In the genomic region with DNA sequence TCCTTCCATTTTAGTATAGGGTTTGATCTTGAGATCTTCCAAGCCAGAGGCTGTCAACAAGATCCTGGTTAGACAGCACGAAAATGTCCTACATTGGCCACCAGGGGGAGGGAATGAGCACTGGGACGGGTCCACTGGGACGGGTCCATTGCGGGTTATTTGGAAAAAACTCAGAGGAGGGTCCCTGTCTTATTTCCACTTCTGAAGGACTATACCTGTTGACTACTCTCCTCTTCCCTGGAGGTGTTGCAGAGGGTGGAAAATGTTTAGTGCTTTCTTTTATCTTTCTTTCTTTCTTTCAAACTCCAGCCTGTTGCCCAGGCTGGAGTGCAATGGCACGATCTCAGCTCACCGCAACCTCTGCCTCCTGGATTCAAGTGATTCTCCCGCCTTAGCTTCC, we compare ENCODE assay signal across 9 cellular contexts. TPM values are rescaled to one million over a fixed set of nuclear protein-coding genes. Genes with fewer than 3 reads are reported as not detected.
DNase-seq lines count a peak whose midpoint lies in the region; ATAC-seq, FAIRE-seq and TF ChIP-seq lines count a peak whose summit lies in the region.
"Had no signal": no experiment of that assay in that cellular context is flagged by ENCODE, and none has a peak within 500 bp of the region (broad histone marks: within the 10 kb centered on the region; RNA-seq: fewer than 3 reads in every experiment).

No MANE protein-coding gene starts in this region.

- ATAC-seq in naive thymus-derived CD8-positive, alpha-beta T cell: peak; percentile 26 to 27

- H3K79me2 ChIP-seq in H1 (ENCODE audit: control insufficient read depth in 1 of 2, insufficient read depth in 2 of 2, low read length in 2 of 2): no peaks in the 10 kb centered on the region

- H3K9ac ChIP-seq in H1 (replicated peaks in 1 of 4; ENCODE audit: extremely low read depth in 1 of 4, low read depth in 3 of 4, low read length in 3 of 4): no peak overlapping the region
- H3K9ac ChIP-seq: BLaER1 treated with 17β-estradiol and CSF1 and Interleukin-3, amounts not matched to agents 10 nM and 100 nM had no signal

- TF ChIP-seq CTCF in NB4 (IDR thresholded peaks at IDR 0.05; ENCODE audit: low read depth, low read length): peak; percentile 81
- TF ChIP-seq CTCF in H1 (IDR thresholded peaks at IDR 0.05; ENCODE audit: control extremely low read depth in 1 of 3, insufficient read depth in 1 of 3, low read depth in 1 of 3, low read length in 3 of 3): peak; percentile 80 to 87 (median 83)
- peak; percentile 61 to 77 (median 73) for TF ChIP-seq CTCF in tibial nerve (IDR thresholded peaks at IDR 0.05)

- DNase-seq in NCI-H1092 treated with DMSO at 0.1 percent for 48 hours (lab: John Stamatoyannopoulos, UW) (peak; percentile 21), NCI-H1092 (lab: John Stamatoyannopoulos, UW) (no peak), NB4 (ENCODE audit: low read depth) (peak; percentile 62), H1 (ENCODE audit: low read depth in 1 of 2, low spot score in 2 of 2) (peak in 1 of 2 experiments; percentile 76), tibial nerve (ENCODE audit: low spot score in 2 of 2) (peak in 1 of 2 donors; percentile 63), NCI-H446 treated with DMSO at 0.1 percent for 48 hours (lab: John Stamatoyannopoulos, UW) (no peak)
- DNase-seq in activated CD4-positive, alpha-beta T cell treated with anti-CD3 and anti-CD28 coated beads, Interleukin-2, amount 10 ng/mL, durations not matched to agents 7 days and 5 days: peak; percentile 72
- peak; percentile 37 to 83 (median 50) for DNase-seq in naive thymus-derived CD8-positive, alpha-beta T cell

- no peaks in the 10 kb centered on the region for H3K36me3 Mint-ChIP-seq in activated CD4-positive, alpha-beta T cell treated with anti-CD3 and anti-CD28 coated beads, Interleukin-2, amount 10 ng/mL, durations not matched to agents 7 days and 5 days (ENCODE audit: low read depth)
- H3K36me3 Mint-ChIP-seq in naive thymus-derived CD8-positive, alpha-beta T cell: no peaks in the 10 kb centered on the region

- no peak overlapping the region for H3K14ac ChIP-seq in H1 (ENCODE audit: insufficient read length)

- peaks cover 3% of the 10 kb centered on the region; the same call in 1 of the 2 replicates for H3K23me2 ChIP-seq in H1 (ENCODE audit: low read depth, low read length)

- H3K4me3 Mint-ChIP-seq in activated CD4-positive, alpha-beta T cell treated with anti-CD3 and anti-CD28 coated beads, Interleukin-2, amount 10 ng/mL, durations not matched to agents 7 days and 5 days: no peak overlapping the region
- no peak overlapping the region for H3K4me3 Mint-ChIP-seq in naive thymus-derived CD8-positive, alpha-beta T cell

- H2AK5ac ChIP-seq in H1 (ENCODE audit: low read depth, low read length): no peak overlapping the region

- no peaks in the 10 kb centered on the region for H3K9me3 Mint-ChIP-seq in activated CD4-positive, alpha-beta T cell treated with anti-CD3 and anti-CD28 coated beads, Interleukin-2, amount 10 ng/mL, durations not matched to agents 7 days and 5 days
- no peaks in the 10 kb centered on the region for H3K9me3 Mint-ChIP-seq in naive thymus-derived CD8-positive, alpha-beta T cell

- H3K4me1 Mint-ChIP-seq in activated CD4-positive, alpha-beta T cell treated with anti-CD3 and anti-CD28 coated beads, Interleukin-2, amount 10 ng/mL, durations not matched to agents 7 days and 5 days: peaks cover 16% of the 10 kb centered on the region
- peaks cover 12 to 22% (median 17%) of the 10 kb centered on the region in 4 donors for H3K4me1 Mint-ChIP-seq in naive thymus-derived CD8-positive, alpha-beta T cell

- H3K4me2 ChIP-seq in H1 (ENCODE audit: insufficient read depth in 1 of 2, low read depth in 2 of 2, low read length in 2 of 2): no peak overlapping the region

- H3K9me3 ChIP-seq in H1 (ENCODE audit: insufficient read depth in 2 of 2, low read depth in 1 of 2, low read length in 1 of 2) (no peaks in the 10 kb centered on the region), tibial nerve (no peaks in the 10 kb centered on the region)
- H3K9me3 ChIP-seq: BLaER1 treated with 17β-estradiol and CSF1 and Interleukin-3, amounts not matched to agents 10 nM and 100 nM had no signal

- whole genome bisulfite sequencing in H1 (ENCODE audit: extremely low coverage in 1 of 2, insufficient coverage in 1 of 2, insufficient read length in 1 of 2, insufficient replicate concordance in 2 of 2, low coverage in 1 of 2, low lambda C conversion rate in 2 of 2, missing lambda C conversion rate in 1 of 2), 2 experiments: 35% methylated on average over 7 of the region's 7 CpGs; no CpG with 5 or more reads in 1 of the 2 experiments
- WGBS in tibial nerve, 2 donors: 24 to 31% methylated on average over 7 of the region's 7 CpGs

- no peak overlapping the region for H3K27ac Mint-ChIP-seq in activated CD4-positive, alpha-beta T cell treated with anti-CD3 and anti-CD28 coated beads, Interleukin-2, amount 10 ng/mL, durations not matched to agents 7 days and 5 days
- no peak overlapping the region for H3K27ac Mint-ChIP-seq in naive thymus-derived CD8-positive, alpha-beta T cell

- H2BK20ac ChIP-seq in H1 (ENCODE audit: low read length): no peak overlapping the region

- FAIRE-seq in H1 (lab: Jason Lieb, UNC): peak; percentile 88

- H2BK12ac ChIP-seq in H1 (ENCODE audit: low read depth, low read length): no peak overlapping the region

- no peak overlapping the region for H4K5ac ChIP-seq in H1 (ENCODE audit: insufficient read length, low read depth, low read length)

- H3K23ac ChIP-seq in H1 (ENCODE audit: insufficient read length): no peak overlapping the region

- TF ChIP-seq POLR2A in NB4 (IDR thresholded peaks at IDR 0.05; ENCODE audit: extremely low read depth, insufficient read length): no peak
- TF ChIP-seq POLR2A in H1 (IDR thresholded peaks at IDR 0.05; ENCODE audit: control extremely low read depth in 1 of 2, low read depth in 2 of 2, low read length in 2 of 2): no peak
- TF ChIP-seq POLR2A in tibial nerve (IDR thresholded peaks at IDR 0.05): no peak

- no peak overlapping the region for H4K91ac ChIP-seq in H1 (replicated peaks; ENCODE audit: insufficient read length, low read length)

- H3K4ac ChIP-seq in H1 (replicated peaks; ENCODE audit: insufficient read length, low read depth, low read length): no peak overlapping the region

- no peak overlapping the region for H2BK15ac ChIP-seq in H1 (ENCODE audit: low read length)

- H3K4me1 ChIP-seq in H1 (replicated peaks in 1 of 4; ENCODE audit: control insufficient read depth in 3 of 4, insufficient read depth in 4 of 4, low read length in 3 of 4) (peaks cover 15 to 18% (median 17%) of the 10 kb centered on the region in 4 experiments), tibial nerve (peaks cover 0 to 20% (median 5%) of the 10 kb centered on the region in 4 donors)

- POLR2A ChIA-PET in activated CD4-positive, alpha-beta T cell treated with anti-CD3 and anti-CD28 coated beads, Interleukin-2, amount 10 ng/mL, durations not matched to agents 7 days and 5 days (lab: Charles Lee): no interaction called here
- POLR2A ChIA-PET in H1 (lab: Charles Lee; ENCODE audit: partially characterized antibody): interaction anchor here (1.1 to 1.6 kb wide), 2 partner anchors 65 to 136 kb away, joined by 3 to 5 read pairs; no protein-coding TSS in a partner anchor
- POLR2A ChIA-PET in naive thymus-derived CD8-positive, alpha-beta T cell (lab: Charles Lee): interaction anchor here (0.6 to 3.8 kb wide), 3 partner anchors 64 to 77 kb away, joined by 4 to 15 read pairs (median 7); no protein-coding TSS in a partner anchor

- no peak overlapping the region for H3K18ac ChIP-seq in H1 (ENCODE audit: extremely low read depth, low read length)

- no peak overlapping the region for H2BK5ac ChIP-seq in H1 (ENCODE audit: low read depth, low read length)

- no peaks in the 10 kb centered on the region for H4K20me1 ChIP-seq in H1 (replicated peaks in 1 of 2; ENCODE audit: control insufficient read depth in 1 of 2, insufficient read depth in 2 of 2, low read length in 2 of 2)

- no peaks in the 10 kb centered on the region for H3K79me1 ChIP-seq in H1 (ENCODE audit: low read depth, low read length)

- peak; percentile 67 to 78 for TF ChIP-seq RAD21 in H1 (IDR thresholded peaks at IDR 0.05 in 1 of 2, conservative IDR thresholded peaks at IDR 0.05 in 1 of 2; ENCODE audit: low read depth in 2 of 2, low read length in 2 of 2)

- H4K8ac ChIP-seq in H1 (ENCODE audit: extremely low read depth, insufficient read depth, low read length): no peak overlapping the region

- H3K27me3 Mint-ChIP-seq in activated CD4-positive, alpha-beta T cell treated with anti-CD3 and anti-CD28 coated beads, Interleukin-2, amount 10 ng/mL, durations not matched to agents 7 days and 5 days: peaks cover 60% of the 10 kb centered on the region
- peaks cover 9 to 30% (median 26%) of the 10 kb centered on the region in 5 donors for H3K27me3 Mint-ChIP-seq in naive thymus-derived CD8-positive, alpha-beta T cell

- H3K27me3 ChIP-seq in H1 (replicated peaks in 1 of 4; ENCODE audit: control insufficient read depth in 3 of 4, extremely low read depth in 1 of 4, insufficient read depth in 3 of 4, low read length in 3 of 4) (no peaks in the 10 kb centered on the region), tibial nerve (peaks cover 0 to 16% of the 10 kb centered on the region in 2 donors)

- H3K36me3 ChIP-seq in H1 (ENCODE audit: control insufficient read depth in 2 of 4, insufficient read depth in 4 of 4, low read length in 3 of 4) (no peaks in the 10 kb centered on the region), tibial nerve (no peaks in the 10 kb centered on the region)
- H3K36me3 ChIP-seq: BLaER1 treated with 17β-estradiol and CSF1 and Interleukin-3, amounts not matched to agents 10 nM and 100 nM had no signal

- H2BK120ac ChIP-seq in H1 (replicated peaks; ENCODE audit: low read depth, low read length): no peak overlapping the region

- CTCF ChIA-PET in activated CD4-positive, alpha-beta T cell treated with anti-CD3 and anti-CD28 coated beads, Interleukin-2, amount 10 ng/mL, durations not matched to agents 7 days and 5 days (lab: Charles Lee): interaction anchor here (0.7 to 9.4 kb wide), 4 partner anchors 36 to 119 kb away, joined by 3 to 96 read pairs (median 4); no protein-coding TSS in a partner anchor
- CTCF ChIA-PET in H1 (lab: Charles Lee; ENCODE audit: partially characterized antibody): interaction anchor here (0.6 to 88.5 kb wide), 22 partner anchors 9 to 894 kb away, joined by 3 to 2590 read pairs (median 4); partner anchors contain the start of genes ATP5MC1, CALCOCO2, PRAC1 and PRAC2

- TF ChIP-seq EP300 in H1 (IDR thresholded peaks at IDR 0.05; ENCODE audit: borderline replicate concordance in 1 of 2, low read depth in 2 of 2, low read length in 2 of 2) (no peak), tibial nerve (IDR thresholded peaks at IDR 0.05) (no peak)

- no peak overlapping the region for H2AFZ ChIP-seq in H1 (ENCODE audit: low read length)

- no peak overlapping the region for H3K4me3 ChIP-seq in NB4 (ENCODE audit: low read depth, low read length)
- H3K4me3 ChIP-seq in H1 (ENCODE audit: extremely low read depth in 1 of 4, insufficient read depth in 2 of 4, low read depth in 3 of 4, low read length in 4 of 4): no peak overlapping the region
- no peak overlapping the region for H3K4me3 ChIP-seq in tibial nerve
- H3K4me3 ChIP-seq: BLaER1 treated with 17β-estradiol and CSF1 and Interleukin-3, amounts not matched to agents 10 nM and 100 nM had no signal

- no peak overlapping the region for H3K56ac ChIP-seq in H1 (replicated peaks; ENCODE audit: insufficient read length, low read depth, low read length)

- H3K27ac ChIP-seq in H1 (ENCODE audit: low read depth, low read length) (no peak overlapping the region), tibial nerve (no peak overlapping the region)
- H3K27ac ChIP-seq: BLaER1 treated with 17β-estradiol and CSF1 and Interleukin-3, amounts not matched to agents 10 nM and 100 nM had no signal

RNA-seq across cellular contexts. Expression of gene TTLL6, which starts 2.5 kb away (rescaled TPM):
- total RNA-seq in activated CD4-positive, alpha-beta T cell treated with anti-CD3 and anti-CD28 coated beads, Interleukin-2, amount 10 ng/mL, durations not matched to agents 7 days and 5 days: not detected
- 2.6 and 2.7 TPM in 2 replicates for total RNA-seq in H1 (2021; fragmentation: NEBNext Ultra II Directional; extraction: Animal tissue kit (Norgen Biotek cat#: 25700))
- polyA plus RNA-seq in H1 (2011; rRNA removed): 4.3 and 5.0 TPM in 2 replicates
- 7.3 TPM for polyA plus RNA-seq in H1 (2011; cell fraction: cytosol; rRNA removed)
- polyA plus RNA-seq in H1 (2011; cell fraction: nucleus; rRNA removed): 11.8 TPM
- 2.3 to 4.3 TPM (median 3.5 TPM) in 4 replicates for polyA plus RNA-seq in H1 (2012, experiment 1 of 2)
- 0.58 TPM for polyA plus RNA-seq in H1 (2012, experiment 2 of 2)
- 2.8 TPM for polyA plus RNA-seq in H1 (2013, experiment 1 of 2)
- 1.8 TPM for polyA plus RNA-seq in H1 (2013, experiment 2 of 2)
- polyA minus RNA-seq in H1 (2011; rRNA and poly(A)+ RNA removed): 4.7 and 5.0 TPM in 2 replicates
- 1.9 TPM for polyA minus RNA-seq in H1 (2011; cell fraction: cytosol; rRNA and poly(A)+ RNA removed)
- 7.1 TPM for polyA minus RNA-seq in H1 (2011; cell fraction: nucleus; rRNA and poly(A)+ RNA removed)
- not detected for total RNA-seq in naive thymus-derived CD8-positive, alpha-beta T cell
- not detected for polyA plus RNA-seq in naive thymus-derived CD8-positive, alpha-beta T cell
- total RNA-seq in tibial nerve: 1 to 10 TPM in 2 of 4 donors, under 1 TPM in 2; 0.21 to 4.8 (median 0.99) TPM

RNA-seq across cellular contexts. Expression of gene CALCOCO2, which starts 16.3 kb away (rescaled TPM):
- total RNA-seq in activated CD4-positive, alpha-beta T cell treated with anti-CD3 and anti-CD28 coated beads, Interleukin-2, amount 10 ng/mL, durations not matched to agents 7 days and 5 days: 100 to 1,000 TPM; 171 to 214 TPM
- total RNA-seq in H1 (2021; fragmentation: NEBNext Ultra II Directional; extraction: Animal tissue kit (Norgen Biotek cat#: 25700)): 27.7 and 31.8 TPM in 2 replicates
- 9.5 and 12.1 TPM in 2 replicates for polyA plus RNA-seq in H1 (2011; rRNA removed)
- 15.2 TPM for polyA plus RNA-seq in H1 (2011; cell fraction: cytosol; rRNA removed)
- 25.9 TPM for polyA plus RNA-seq in H1 (2011; cell fraction: nucleus; rRNA removed)
- polyA plus RNA-seq in H1 (2012, experiment 1 of 2): 21.1 to 45.2 TPM (median 25.7 TPM) in 4 replicates
- 1.4 TPM for polyA plus RNA-seq in H1 (2012, experiment 2 of 2)
- polyA plus RNA-seq in H1 (2013, experiment 1 of 2): 16.6 TPM
- polyA plus RNA-seq in H1 (2013, experiment 2 of 2): 16.6 TPM
- 50.5 and 67.3 TPM in 2 replicates for polyA minus RNA-seq in H1 (2011; rRNA and poly(A)+ RNA removed)
- polyA minus RNA-seq in H1 (2011; cell fraction: cytosol; rRNA and poly(A)+ RNA removed): 18.8 TPM
- polyA minus RNA-seq in H1 (2011; cell fraction: nucleus; rRNA and poly(A)+ RNA removed): 23.1 TPM
- 100 to 1,000 TPM; 133 to 135 TPM for total RNA-seq in naive thymus-derived CD8-positive, alpha-beta T cell
- 100 to 1,000 TPM; 123 to 157 (median 127) TPM for polyA plus RNA-seq in naive thymus-derived CD8-positive, alpha-beta T cell
- 100 to 1,000 TPM; 167 to 302 (median 232) TPM for total RNA-seq in tibial nerve

Comparison
In these comparisons a context has a peak if more than half of its experiments do, and no peak if none do; other contexts are left out.
1. DNase-seq: peak in NCI-H1092 treated with DMSO at 0.1 percent for 48 hours (single experiment), NB4 (single experiment), activated CD4-positive, alpha-beta T cell treated with anti-CD3 and anti-CD28 coated beads, Interleukin-2, amount 10 ng/mL, durations not matched to agents 7 days and 5 days (single experiment) and naive thymus-derived CD8-positive, alpha-beta T cell (10 of 10); none in NCI-H1092 (single experiment) and NCI-H446 treated with DMSO at 0.1 percent for 48 hours (single experiment).
2. Peak in every context shown above with its lines, with median percentiles within 50 percentile points of each other: CTCF ChIP-seq.